Comparison of ENCODE assay signal across 1 cellular context in the genomic region with DNA sequence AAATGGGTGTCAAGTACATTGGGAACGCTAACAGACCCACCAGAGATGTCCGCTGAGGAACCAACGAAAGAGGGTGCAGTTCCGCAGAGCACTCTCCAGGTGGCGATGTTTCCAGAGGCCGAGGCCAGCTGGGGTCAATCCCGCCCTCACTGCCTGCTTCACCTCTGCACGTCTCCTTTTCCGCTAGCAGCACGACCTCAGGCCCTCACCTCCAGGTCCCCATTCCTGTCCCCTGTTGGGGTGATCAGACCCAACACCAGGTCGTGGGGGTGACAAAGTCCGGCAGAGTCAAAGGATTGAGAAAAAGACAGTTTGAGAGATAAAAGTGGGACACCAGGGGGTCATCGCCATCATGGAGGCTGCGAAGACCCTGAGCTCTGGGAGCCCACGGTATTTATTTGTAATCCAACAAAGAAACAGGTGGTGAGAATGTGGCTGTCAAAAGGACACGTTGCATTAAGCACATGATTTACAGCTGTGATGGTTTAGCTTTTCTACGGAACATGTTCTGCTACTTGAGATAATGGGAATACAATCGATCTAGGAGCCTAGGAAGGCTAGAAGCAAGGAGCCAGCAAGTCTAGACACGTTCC.
TF ChIP-seq lines count a peak whose summit lies in the region.

No MANE protein-coding gene starts in this region.

TF ChIP-seq in GM12878, 131 proteins besides CTCF, POLR2A, EP300 and RAD21:
- no peak for TF ChIP-seq SP1 (IDR thresholded peaks at IDR 0.05; ENCODE audit: low read depth, low read length)
- no peak for TF ChIP-seq POU2F2 (IDR thresholded peaks at IDR 0.05; ENCODE audit: borderline replicate concordance, low read depth, low read length)
- TF ChIP-seq TCF12 (IDR thresholded peaks at IDR 0.05; ENCODE audit: low read depth, low read length) = peak; percentile 80
- peak; percentile 91 for TF ChIP-seq TCF3 (IDR thresholded peaks at IDR 0.05; ENCODE audit: borderline replicate concordance, insufficient read depth, low read depth, low read length)
- peak; percentile 80 for TF ChIP-seq SMC3 (IDR thresholded peaks at IDR 0.05; ENCODE audit: borderline replicate concordance, low read length)
- TF ChIP-seq HDAC2 (IDR thresholded peaks at IDR 0.05) = no peak
- 0 out of 2 replicates have a peak, but pooled peaks have one; percentile 40 for TF ChIP-seq RB1 (IDR thresholded peaks at IDR 0.05; ENCODE audit: borderline replicate concordance)
- TF ChIP-seq SPI1 (IDR thresholded peaks at IDR 0.05; ENCODE audit: borderline replicate concordance, insufficient read depth, low read depth, low read length) = peak; percentile 23; the same call in 1 of the 2 replicates
- TF ChIP-seq RBBP5 (conservative IDR thresholded peaks at IDR 0.05) = no peak
- no peak for TF ChIP-seq POLR2AphosphoS5 (IDR thresholded peaks at IDR 0.05; ENCODE audit: low read length)
- peak; percentile 92 for TF ChIP-seq NR2F1 (conservative IDR thresholded peaks at IDR 0.05)
- peak; percentile 62; the same call in 1 of the 2 replicates for TF ChIP-seq YY1 (IDR thresholded peaks at IDR 0.05; ENCODE audit: low read depth, low read length)
- no peak for TF ChIP-seq RAD51 (IDR thresholded peaks at IDR 0.05)
- TF ChIP-seq, protein P1, sequence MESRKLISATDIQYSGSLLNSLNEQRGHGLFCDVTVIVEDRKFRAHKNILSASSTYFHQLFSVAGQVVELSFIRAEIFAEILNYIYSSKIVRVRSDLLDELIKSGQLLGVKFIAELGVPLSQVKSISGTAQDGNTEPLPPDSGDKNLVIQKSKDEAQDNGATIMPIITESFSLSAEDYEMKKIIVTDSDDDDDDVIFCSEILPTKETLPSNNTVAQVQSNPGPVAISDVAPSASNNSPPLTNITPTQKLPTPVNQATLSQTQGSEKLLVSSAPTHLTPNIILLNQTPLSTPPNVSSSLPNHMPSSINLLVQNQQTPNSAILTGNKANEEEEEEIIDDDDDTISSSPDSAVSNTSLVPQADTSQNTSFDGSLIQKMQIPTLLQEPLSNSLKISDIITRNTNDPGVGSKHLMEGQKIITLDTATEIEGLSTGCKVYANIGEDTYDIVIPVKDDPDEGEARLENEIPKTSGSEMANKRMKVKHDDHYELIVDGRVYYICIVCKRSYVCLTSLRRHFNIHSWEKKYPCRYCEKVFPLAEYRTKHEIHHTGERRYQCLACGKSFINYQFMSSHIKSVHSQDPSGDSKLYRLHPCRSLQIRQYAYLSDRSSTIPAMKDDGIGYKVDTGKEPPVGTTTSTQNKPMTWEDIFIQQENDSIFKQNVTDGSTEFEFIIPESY (IDR thresholded peaks at IDR 0.05) = no peak
